Comparison of ENCODE assay signal across 15 cellular contexts in the genomic region with DNA sequence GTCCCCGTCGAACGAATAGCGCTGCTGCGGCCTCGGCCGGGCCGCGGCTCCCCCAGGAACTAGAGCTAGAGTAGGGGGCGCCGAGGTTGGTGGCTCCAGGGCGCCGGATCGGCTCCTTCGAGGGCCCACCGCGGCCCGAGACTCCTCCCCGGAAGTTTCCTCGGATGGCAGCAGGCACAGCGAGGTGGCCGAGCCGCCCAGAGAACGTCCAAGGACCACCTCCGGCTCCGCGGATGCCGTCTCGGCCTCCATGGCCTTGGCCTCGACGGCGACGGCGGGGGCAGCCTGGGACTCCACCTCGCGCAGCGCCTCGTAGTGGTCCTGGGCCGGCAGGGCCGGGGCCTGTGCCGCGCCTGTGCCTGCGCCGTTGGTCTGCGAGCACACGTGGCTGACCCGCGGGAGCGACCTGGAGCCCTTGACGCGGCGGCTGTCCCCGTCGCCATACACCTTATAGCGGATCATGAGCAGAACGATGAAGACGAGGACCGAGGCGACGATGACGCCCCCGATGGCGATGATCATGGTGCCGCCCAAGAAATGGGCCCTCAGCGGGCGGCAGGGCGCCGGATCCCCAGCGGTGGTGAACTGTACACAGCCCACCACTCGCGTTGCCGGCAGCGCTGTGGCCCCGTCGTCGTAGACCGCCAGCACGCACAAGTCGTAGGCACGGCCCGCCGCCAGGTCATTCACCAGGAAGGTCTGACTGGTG. TPM values are rescaled to one million over a fixed set of nuclear protein-coding genes. Genes with fewer than 3 reads are reported as not detected.
DNase-seq lines count a peak whose midpoint lies in the region; ATAC-seq, FAIRE-seq and TF ChIP-seq lines count a peak whose summit lies in the region.
"Had no signal": no experiment of that assay in that cellular context is flagged by ENCODE, and none has a peak within 500 bp of the region (broad histone marks: within the 10 kb centered on the region; RNA-seq: fewer than 3 reads in every experiment).

No MANE protein-coding gene starts in this region.

- H3K18ac ChIP-seq in neuronal stem cell (ENCODE audit: low read length), result peak overlapping the region; percentile 71

- FAIRE-seq in A549 (lab: Jason Lieb, UNC), result no peak
- FAIRE-seq: H54 had no signal

- H3K9ac ChIP-seq in neuronal stem cell (ENCODE audit: low read depth, low read length, poor library complexity), result peak overlapping the region; percentile 61

- H3K23ac ChIP-seq in neuronal stem cell (ENCODE audit: low read depth, low read length, poor library complexity), result peak overlapping the region; percentile 89

- no peak for TF ChIP-seq POLR2A in A549 (IDR thresholded peaks at IDR 0.05; ENCODE audit: low read length)

- H3K4ac ChIP-seq in neuronal stem cell (ENCODE audit: low read length), result no peak overlapping the region

- peak overlapping the region; percentile 58 for H3K14ac ChIP-seq in neuronal stem cell (ENCODE audit: low read length)

- no peaks in the 10 kb centered on the region for H3K79me1 ChIP-seq in neuronal stem cell (ENCODE audit: low read depth, low read length)

- H2BK5ac ChIP-seq in neuronal stem cell (ENCODE audit: low read length), result no peak overlapping the region

- H3K36me3 ChIP-seq in iPS DF 6.9 (ENCODE audit: control insufficient read depth, insufficient read depth, low read length) (no peaks in the 10 kb centered on the region), neuronal stem cell (replicated peaks in 1 of 2; ENCODE audit: control insufficient read depth in 2 of 2, insufficient read depth in 2 of 2, low read length in 2 of 2) (no peaks in the 10 kb centered on the region)

- H3K9me3 ChIP-seq in A549 (no peaks in the 10 kb centered on the region), iPS DF 6.9 (ENCODE audit: control insufficient read depth, insufficient read depth, low read length) (no peaks in the 10 kb centered on the region), neuronal stem cell (replicated peaks in 1 of 2; ENCODE audit: control insufficient read depth in 2 of 2, insufficient read depth in 1 of 2, low read depth in 1 of 2, low read length in 2 of 2) (peaks cover 2 to 5% of the 10 kb centered on the region in 2 donors)

- H3K4me1 ChIP-seq in A549 (peaks cover 10% of the 10 kb centered on the region), iPS DF 6.9 (ENCODE audit: control insufficient read depth, insufficient read depth, low read length) (peaks cover 10% of the 10 kb centered on the region), neuronal stem cell (ENCODE audit: control insufficient read depth in 2 of 2, insufficient read depth in 1 of 2, low read depth in 1 of 2, low read length in 2 of 2) (peaks cover 9 to 13% of the 10 kb centered on the region in 2 donors)

- TF ChIP-seq RAD21 in A549 (conservative IDR thresholded peaks at IDR 0.05 in 1 of 2, IDR thresholded peaks at IDR 0.05 in 1 of 2), result no peak

- H4K8ac ChIP-seq in neuronal stem cell (ENCODE audit: low read depth, low read length), result no peak overlapping the region

- no peak for TF ChIP-seq CTCF in A549 (IDR thresholded peaks at IDR 0.05)

- DNase-seq in A549 (ENCODE audit: low read depth in 1 of 2, low spot score in 1 of 2), result no peak
- DNase-seq in NCI-H1930 (lab: John Stamatoyannopoulos, UW), result peak; percentile 26 to 35
- no peak for DNase-seq in iPS DF 6.9 (ENCODE audit: low read depth, low spot score)
- DNase-seq in neuronal stem cell (ENCODE audit: low spot score), result no peak
- no peak for DNase-seq in EL
- no peak for DNase-seq in NCI-H1417 (lab: John Stamatoyannopoulos, UW)
- no peak for DNase-seq in SHP77 (lab: John Stamatoyannopoulos, UW)
- DNase-seq: activated CD4-positive, alpha-beta T cell treated with anti-CD3 and anti-CD28 coated beads for 36 hours; MM.1S; naive thymus-derived CD4-positive, alpha-beta T cell; NCI-H226; T-cell had no signal

- H3K4me2 ChIP-seq in A549 (peak overlapping the region; percentile 57), neuronal stem cell (ENCODE audit: insufficient read depth, low read length, poor library complexity, severe bottlenecking) (peak overlapping the region; percentile 94)

- CTCF ChIA-PET in A549 (lab: Yijun Ruan, JAX), result interaction anchor here (0.6 to 1.2 kb wide), 5 partner anchors 12 to 257 kb away, joined by 3 to 6 read pairs (median 3); partner anchors contain the start of gene IFNL1

- no peak overlapping the region for H4K91ac ChIP-seq in neuronal stem cell (ENCODE audit: low read depth, low read length, poor library complexity)

- no peak overlapping the region for H2BK15ac ChIP-seq in neuronal stem cell (ENCODE audit: low read length)

- H3K27me3 ChIP-seq in iPS DF 6.9 (ENCODE audit: control insufficient read depth, insufficient read depth, low read length), result no peaks in the 10 kb centered on the region
- peaks cover 9 to 72% (median 37%) of the 10 kb centered on the region in 3 experiments for H3K27me3 ChIP-seq in neuronal stem cell (ENCODE audit: control insufficient read depth in 3 of 3, insufficient read depth in 3 of 3, low read depth in 1 of 3, low read length in 3 of 3)

- 0 out of 6 replicates have a peak overlapping the region, but pooled peaks of 1 of the 2 experiments have one; percentile 12 for H3K27ac ChIP-seq in A549
- H3K27ac ChIP-seq in iPS DF 6.9 (ENCODE audit: low read length), result no peak overlapping the region
- H3K27ac ChIP-seq in neuronal stem cell (replicated peaks; ENCODE audit: low read length), result no peak overlapping the region

- WGBS in A549 (ENCODE audit: missing lambda C conversion rate), result 87% methylated on average over 74 of the region's 82 CpGs
- WGBS in iPS DF 6.9 (ENCODE audit: insufficient coverage, insufficient read length), result no CpG with 5 or more reads among the region's 82 CpGs
- WGBS in neuronal stem cell (ENCODE audit: extremely low coverage in 2 of 2, insufficient read length in 2 of 2, insufficient replicate concordance in 1 of 2), 2 donors, result no CpG with 5 or more reads among the region's 82 CpGs

- H2AFZ ChIP-seq in neuronal stem cell (ENCODE audit: low read length), result peak overlapping the region; percentile 90

- peak overlapping the region; percentile 30 for H2BK120ac ChIP-seq in neuronal stem cell (ENCODE audit: low read depth, low read length)

- ATAC-seq in A549, result no peak; a peak in 1 of 6 replicates
- no peak for ATAC-seq in GM21723 (IDR thresholded peaks at IDR 0.05; ENCODE audit: unreplicated experiment)
- ATAC-seq: naive thymus-derived CD4-positive, alpha-beta T cell; T-cell had no signal

- peak overlapping the region; percentile 73 for H2AK5ac ChIP-seq in neuronal stem cell (ENCODE audit: low read depth, low read length)

- H3K4me3 ChIP-seq in A549 (peak overlapping the region; percentile 31), iPS DF 6.9 (ENCODE audit: low read length) (peak overlapping the region; percentile 68; the same call in 1 of the 2 replicates), neuronal stem cell (ENCODE audit: low read length in 2 of 2) (peak overlapping the region in 1 of 2 donors; percentile 75)

- peak overlapping the region; percentile 42 for H2BK12ac ChIP-seq in neuronal stem cell (ENCODE audit: low read length)

- POLR2A ChIA-PET in A549 (lab: Yijun Ruan, JAX), result no interaction called here

- TF ChIP-seq EP300 in A549 (IDR thresholded peaks at IDR 0.05), result no peak

TF ChIP-seq in A549, 52 proteins besides CTCF, POLR2A, EP300 and RAD21 (continues in another document):
- TF ChIP-seq, protein P1, sequence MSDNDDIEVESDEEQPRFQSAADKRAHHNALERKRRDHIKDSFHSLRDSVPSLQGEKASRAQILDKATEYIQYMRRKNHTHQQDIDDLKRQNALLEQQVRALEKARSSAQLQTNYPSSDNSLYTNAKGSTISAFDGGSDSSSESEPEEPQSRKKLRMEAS (IDR thresholded peaks at IDR 0.05), result no peak

RNA-seq across cellular contexts. Expression of gene IFNL1, which starts 11.8 kb away (rescaled TPM):
- not detected in 2 replicates for polyA plus RNA-seq in A549 (2011; rRNA removed)
- polyA plus RNA-seq in A549 (2012; cell fraction: cytosol; rRNA removed), result not detected in 2 replicates
- polyA plus RNA-seq in A549 (2012; cell fraction: nucleus; rRNA removed), result not detected in 2 replicates
- polyA plus RNA-seq in A549 (2017; fragmentation: RNase III; extraction: RNeasy Plus Mini Kit Qiagen cat#74134 plus additional on column Dnase treatment), result not detected in 3 replicates
- polyA minus RNA-seq in A549 (2011; rRNA and poly(A)+ RNA removed), result not detected in 2 replicates
- polyA plus RNA-seq in neuronal stem cell (2013, experiment 1 of 2), result not detected
- polyA plus RNA-seq in neuronal stem cell (2013, experiment 2 of 2), result not detected
- polyA plus RNA-seq: AG04450; naive thymus-derived CD4-positive, alpha-beta T cell had no signal

RNA-seq across cellular contexts. Expression of gene LRFN1, which starts 12.7 kb away (rescaled TPM):
- 1.1 and 1.6 TPM in 2 replicates for polyA plus RNA-seq in A549 (2011; rRNA removed)
- 7.2 and 11.0 TPM in 2 replicates for polyA plus RNA-seq in A549 (2012; cell fraction: cytosol; rRNA removed)
- polyA plus RNA-seq in A549 (2012; cell fraction: nucleus; rRNA removed), result 12.3 and 15.7 TPM in 2 replicates
- polyA plus RNA-seq in A549 (2017; fragmentation: RNase III; extraction: RNeasy Plus Mini Kit Qiagen cat#74134 plus additional on column Dnase treatment), result 7.9 to 9.1 TPM (median 8.7 TPM) in 3 replicates
- 1.2 and 2.0 TPM in 2 replicates for polyA minus RNA-seq in A549 (2011; rRNA and poly(A)+ RNA removed)
- 8.3 TPM for polyA plus RNA-seq in neuronal stem cell (2013, experiment 1 of 2)
- polyA plus RNA-seq in neuronal stem cell (2013, experiment 2 of 2), result 7.4 TPM

RNA-seq across cellular contexts. Expression of gene GMFG, which starts 27.9 kb away (rescaled TPM):
- polyA plus RNA-seq in A549 (2011; rRNA removed) (0.37 TPM in 1 of 2 replicates, not detected in the other), A549 (2017; fragmentation: RNase III; extraction: RNeasy Plus Mini Kit Qiagen cat#74134 plus additional on column Dnase treatment) (0.47 TPM in 1 of 3 replicates, not detected in the others)
- 0.08 and 0.12 TPM in 2 replicates for polyA plus RNA-seq in A549 (2012; cell fraction: cytosol; rRNA removed)
- not detected in 2 replicates for polyA plus RNA-seq in A549 (2012; cell fraction: nucleus; rRNA removed)
- not detected in 2 replicates for polyA minus RNA-seq in A549 (2011; rRNA and poly(A)+ RNA removed)
- 0.38 TPM for polyA plus RNA-seq in neuronal stem cell (2013, experiment 1 of 2)
- 0.42 TPM for polyA plus RNA-seq in neuronal stem cell (2013, experiment 2 of 2)

RNA-seq across cellular contexts. Expression of gene SAMD4B, which starts 34.2 kb away (rescaled TPM):
- 82.1 and 101 TPM in 2 replicates for polyA plus RNA-seq in A549 (2011; rRNA removed)
- 180 and 241 TPM in 2 replicates for polyA plus RNA-seq in A549 (2012; cell fraction: cytosol; rRNA removed)
- 350 and 382 TPM in 2 replicates for polyA plus RNA-seq in A549 (2012; cell fraction: nucleus; rRNA removed)
- 113 to 118 TPM (median 116 TPM) in 3 replicates for polyA plus RNA-seq in A549 (2017; fragmentation: RNase III; extraction: RNeasy Plus Mini Kit Qiagen cat#74134 plus additional on column Dnase treatment)
- polyA minus RNA-seq in A549 (2011; rRNA and poly(A)+ RNA removed), result 102 and 120 TPM in 2 replicates
- 135 TPM for polyA plus RNA-seq in neuronal stem cell (2013, experiment 1 of 2)
- polyA plus RNA-seq in neuronal stem cell (2013, experiment 2 of 2), result 135 TPM

RNA-seq across cellular contexts. Expression of gene IFNL2, which starts 39.8 kb away (rescaled TPM):
- polyA plus RNA-seq in A549 (2011; rRNA removed), result not detected in 2 replicates
- 0.12 TPM in 1 of 2 replicates, not detected in the other for polyA plus RNA-seq in A549 (2012; cell fraction: cytosol; rRNA removed)
- polyA plus RNA-seq in A549 (2012; cell fraction: nucleus; rRNA removed), result 0.14 TPM in 1 of 2 replicates, not detected in the other
- polyA plus RNA-seq in A549 (2017; fragmentation: RNase III; extraction: RNeasy Plus Mini Kit Qiagen cat#74134 plus additional on column Dnase treatment), result not detected in 3 replicates
- polyA minus RNA-seq in A549 (2011; rRNA and poly(A)+ RNA removed), result not detected in 2 replicates
- polyA plus RNA-seq in neuronal stem cell (2013, experiment 1 of 2), result not detected
- polyA plus RNA-seq in neuronal stem cell (2013, experiment 2 of 2), result not detected
- polyA plus RNA-seq: AG04450; naive thymus-derived CD4-positive, alpha-beta T cell had no signal

Comparison
In these comparisons a context has a peak if more than half of its experiments do, and no peak if none do; other contexts are left out.
1. DNase-seq: peak in NCI-H1930 (2 of 2); none in A549 (0 of 2), iPS DF 6.9 (single experiment), neuronal stem cell (single experiment), EL (single experiment), NCI-H1417 (0 of 3) and SHP77 (0 of 2).